In the genomic region with DNA sequence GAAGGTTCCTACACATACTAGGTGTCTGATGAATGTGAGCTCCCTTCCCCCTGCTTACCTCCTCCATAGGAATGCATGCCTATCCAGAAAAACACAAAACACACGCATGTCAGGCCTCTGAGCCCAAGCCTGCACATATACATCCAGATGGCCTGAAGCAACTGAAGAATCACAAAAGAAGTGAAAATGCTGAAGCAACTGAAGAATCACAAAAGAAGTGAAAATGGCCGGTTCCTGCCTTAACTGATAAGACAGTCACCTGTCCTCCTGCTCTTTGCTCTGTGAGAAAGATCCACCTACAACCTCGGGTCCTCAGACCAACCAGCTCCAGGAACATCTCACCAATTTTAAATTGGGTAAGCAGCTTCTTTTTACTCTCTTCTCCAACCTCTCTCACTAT, we compare ENCODE assay signal across 1 cellular context.
TF ChIP-seq lines count a peak whose summit lies in the region.

No MANE protein-coding gene starts in this region.

TF ChIP-seq in K562, 482 proteins besides CTCF, POLR2A, EP300 and RAD21:
- peak; percentile 52; the same call in 1 of the 2 replicates for TF ChIP-seq TRIM28 (IDR thresholded peaks at IDR 0.05)
